ENCODE assay signal across 20 cellular contexts in genomic region chr15:33370225-33371020, GRCh38. TPM values are rescaled to one million over a fixed set of nuclear protein-coding genes. Genes with fewer than 3 reads are reported as not detected.
"Had no signal": no experiment of that assay in that cellular context is flagged by ENCODE, and none has a peak within 500 bp of the region (broad histone marks: within the 10 kb centered on the region; RNA-seq: fewer than 3 reads in every experiment).

No MANE protein-coding gene starts in this region.

- H3K4me1 ChIP-seq: colonic mucosa, suprapubic skin, thyroid gland had no signal

- ATAC-seq: heart left ventricle; naive thymus-derived CD4-positive, alpha-beta T cell; stimulated activated naive CD8-positive, alpha-beta T cell treated with anti-CD3 and anti-CD28 coated beads, Interleukin-15, Interleukin-2, amounts not matched to agents 100 U/mL and 50 U/mL, for 24 hours had no signal

- H3K4me3 ChIP-seq: colonic mucosa, heart left ventricle, sigmoid colon, suprapubic skin, thyroid gland had no signal

- H3K27me3 ChIP-seq: colonic mucosa, sigmoid colon, suprapubic skin, thyroid gland had no signal

- H3K9me3 ChIP-seq: colonic mucosa, heart left ventricle, neutrophil, sigmoid colon, suprapubic skin, thyroid gland had no signal

- DNase-seq: colonic mucosa; dermis blood vessel endothelial cell; endodermal cell; heart left ventricle; mammary epithelial cell; naive thymus-derived CD4-positive, alpha-beta T cell; nephron progenitor cell; posterior cingulate gyrus; sigmoid colon; small intestine; stimulated activated CD4-positive, alpha-beta T cell treated with anti-CD3 and anti-CD28 coated beads, Interleukin-12 subunit alpha, Interleukin-12 subunit beta, amount 100 ng/mL, for 4 hours; stimulated activated CD4-positive, alpha-beta T cell treated with anti-CD3 and anti-CD28 coated beads, Interleukin-2, amount 100 ng/mL, for 48 hours; stimulated activated naive CD8-positive, alpha-beta T cell treated with anti-CD3 and anti-CD28 coated beads, Interleukin-15, Interleukin-2, amounts not matched to agents 100 U/mL and 50 U/mL, for 24 hours; thyroid gland had no signal

- H3K36me3 ChIP-seq: colonic mucosa, heart left ventricle, neutrophil, sigmoid colon, suprapubic skin, thyroid gland had no signal

- H3K27ac ChIP-seq: colonic mucosa, heart left ventricle, neutrophil, sigmoid colon, suprapubic skin, thyroid gland had no signal

RNA-seq across cellular contexts. Expression of gene RYR3, which starts 59.7 kb away (rescaled TPM):
- total RNA-seq: dermis blood vessel endothelial cell, endothelial cell of umbilical vein, glomerular endothelial cell, osteoblast had no signal
- polyA plus RNA-seq: endothelial cell of umbilical vein, fibroblast of lung had no signal
